In the genomic region with DNA sequence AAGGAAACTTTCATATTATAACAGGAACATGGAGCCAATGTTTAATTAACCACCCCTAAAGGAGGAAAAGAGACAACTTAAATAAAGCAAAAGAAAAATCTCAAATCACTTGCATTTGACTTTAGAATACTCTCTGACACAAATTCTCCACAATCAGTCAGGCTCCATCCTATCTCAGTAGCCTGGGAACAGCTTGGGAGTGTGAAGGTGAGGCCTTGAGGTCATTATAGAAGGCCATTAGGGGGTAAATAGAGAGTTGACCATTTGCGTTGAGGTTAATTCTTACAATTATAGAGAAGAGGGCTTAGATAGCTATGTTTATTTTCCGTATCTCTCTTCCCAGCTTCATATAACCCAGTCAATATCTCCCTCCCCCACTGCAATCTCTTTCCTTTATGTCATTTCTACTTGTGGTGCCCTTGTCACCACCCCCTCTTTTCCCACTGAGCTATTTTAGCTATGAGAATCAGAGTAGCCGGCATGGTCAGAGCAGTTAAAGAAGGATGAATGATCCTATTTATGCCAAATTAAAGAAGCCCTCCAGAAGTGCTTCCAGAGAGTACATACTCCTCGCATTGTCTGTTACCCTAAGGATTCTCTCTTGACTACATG, we compare ENCODE assay signal across 19 cellular contexts.
"Had no signal": no experiment of that assay in that cellular context is flagged by ENCODE, and none has a peak within 500 bp of the region (broad histone marks: within the 10 kb centered on the region; RNA-seq: fewer than 3 reads in every experiment).

No MANE protein-coding gene starts in this region.

- H3K9me3 ChIP-seq: left lung, tibial nerve, uterus had no signal

- H3K27ac Mint-ChIP-seq: activated CD4-positive, alpha-beta memory T cell treated with anti-CD3 and anti-CD28 coated beads for 36 hours; activated CD4-positive, alpha-beta T cell treated with anti-CD3 and anti-CD28 coated beads for 36 hours; activated CD8-positive, alpha-beta memory T cell treated with anti-CD3 and anti-CD28 coated beads, Interleukin-2, amount 10 ng/mL, durations not matched to agents 7 days and 5 days; mesothelial cell of epicardium had no signal

- DNase-seq: activated CD4-positive, alpha-beta memory T cell treated with anti-CD3 and anti-CD28 coated beads for 36 hours; activated CD4-positive, alpha-beta T cell treated with anti-CD3 and anti-CD28 coated beads for 36 hours; activated CD8-positive, alpha-beta memory T cell treated with anti-CD3 and anti-CD28 coated beads, Interleukin-2, amount 10 ng/mL, durations not matched to agents 7 days and 5 days; activated naive CD4-positive, alpha-beta T cell treated with anti-CD3 and anti-CD28 coated beads, Interleukin-2, amount 50 U/mL, for 16 hours; activated T-cell treated with anti-CD3 and anti-CD28 coated beads, Interleukin-2, amount 50 U/mL, for 1 hour; hippocampal formation; kidney; left lung; stimulated activated CD4-positive, alpha-beta T cell treated with anti-CD3 and anti-CD28 coated beads, Interleukin-15, amount 100 ng/mL, for 24 hours; stimulated activated CD4-positive, alpha-beta T cell treated with anti-CD3 and anti-CD28 coated beads, Interleukin-4, amount 100 ng/mL, for 1 hour; stimulated activated naive CD4-positive, alpha-beta T cell treated with Interleukin-2 at 50 U/mL for 16 hours; substantia nigra; T-helper 2 cell; uterus had no signal

- H3K4me3 Mint-ChIP-seq: activated CD4-positive, alpha-beta memory T cell treated with anti-CD3 and anti-CD28 coated beads for 36 hours; activated CD4-positive, alpha-beta T cell treated with anti-CD3 and anti-CD28 coated beads for 36 hours; activated CD8-positive, alpha-beta memory T cell treated with anti-CD3 and anti-CD28 coated beads, Interleukin-2, amount 10 ng/mL, durations not matched to agents 7 days and 5 days; mesothelial cell of epicardium had no signal

- H3K4me1 ChIP-seq: left lung, parathyroid adenoma, uterus had no signal

- H3K36me3 ChIP-seq: cardiac muscle cell, left lung, tibial nerve, uterus had no signal

- H3K9ac ChIP-seq: parathyroid adenoma had no signal

- H3K36me3 Mint-ChIP-seq: activated CD4-positive, alpha-beta memory T cell treated with anti-CD3 and anti-CD28 coated beads for 36 hours; mesothelial cell of epicardium had no signal

- H3K4me3 ChIP-seq: cardiac muscle cell, left lung, tibial nerve, uterus had no signal

- H3K27me3 ChIP-seq: cardiac muscle cell, left lung, tibial nerve, uterus had no signal

- ATAC-seq: activated CD4-positive, alpha-beta T cell treated with anti-CD3 and anti-CD28 coated beads for 36 hours; activated CD8-positive, alpha-beta memory T cell treated with anti-CD3 and anti-CD28 coated beads, Interleukin-2, amount 10 ng/mL, durations not matched to agents 7 days and 5 days; esophagus mucosa; left lung had no signal

- H3K9me3 Mint-ChIP-seq: activated CD4-positive, alpha-beta memory T cell treated with anti-CD3 and anti-CD28 coated beads for 36 hours; mesothelial cell of epicardium had no signal

- H3K27ac ChIP-seq: cardiac muscle cell, left lung, parathyroid adenoma, tibial nerve, uterus had no signal
